Comparison of ENCODE assay signal across 2 cellular contexts in the genomic region with DNA sequence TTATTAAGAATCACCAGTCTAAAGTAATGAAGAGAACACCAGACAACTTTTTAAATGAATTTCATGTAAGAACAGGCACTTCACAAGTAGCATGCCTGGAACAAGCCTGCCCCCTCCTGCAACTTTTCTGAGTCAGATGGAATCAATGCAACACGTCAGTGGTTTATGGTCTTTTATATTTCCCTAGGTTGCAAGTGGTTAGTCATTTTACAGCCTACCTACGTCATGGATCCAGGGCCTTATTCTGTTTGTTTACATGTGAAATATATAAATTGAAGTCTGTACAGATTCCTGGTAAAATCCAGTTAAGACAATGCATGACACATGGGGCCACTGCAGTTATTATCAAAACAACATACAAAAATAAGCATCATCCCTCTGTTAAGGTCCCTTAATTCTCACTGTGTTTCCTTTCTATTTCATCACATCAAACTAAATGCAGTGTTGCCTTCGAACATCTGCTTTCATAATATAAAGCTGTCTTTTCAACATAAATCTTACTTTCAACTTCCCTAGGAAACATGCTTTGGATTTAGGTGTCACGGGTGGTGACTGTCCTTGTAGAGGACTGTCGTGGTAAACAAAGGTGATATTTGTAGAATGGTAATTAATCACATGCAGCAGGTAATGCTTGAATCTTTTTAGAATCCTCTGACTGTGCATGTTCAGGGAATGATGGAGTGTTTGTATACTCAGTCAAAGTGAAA.
TF ChIP-seq lines count a peak whose summit lies in the region.

No MANE protein-coding gene starts in this region.

TF ChIP-seq in SK-N-SH, 30 proteins besides CTCF, POLR2A, EP300 and RAD21 (continued from another document):
- TF ChIP-seq USF1 (IDR thresholded peaks at IDR 0.05; ENCODE audit: borderline replicate concordance, low read depth) = no peak
- TF ChIP-seq RFX5 (IDR thresholded peaks at IDR 0.05; ENCODE audit: low read length) = no peak
- TF ChIP-seq USF2 (IDR thresholded peaks at IDR 0.05; ENCODE audit: borderline replicate concordance, low read depth, low read length) = no peak
- TF ChIP-seq RXRA (IDR thresholded peaks at IDR 0.05; ENCODE audit: borderline replicate concordance, low read depth) = no peak
- TF ChIP-seq TAF1 (IDR thresholded peaks at IDR 0.05; ENCODE audit: borderline replicate concordance, low read depth, low read length) = no peak
- TF ChIP-seq SMC3 (IDR thresholded peaks at IDR 0.05; ENCODE audit: low read depth, low read length) = no peak
- no peak for TF ChIP-seq MXI1 (IDR thresholded peaks at IDR 0.05; ENCODE audit: low read depth, low read length)
- no peak for TF ChIP-seq GATA2 (CRISPR knock-in tag; IDR thresholded peaks at IDR 0.05)
- no peak for TF ChIP-seq FOXM1 (IDR thresholded peaks at IDR 0.05; ENCODE audit: low read depth)
- no peak for TF ChIP-seq CHD2 (IDR thresholded peaks at IDR 0.05; ENCODE audit: low read length, partially characterized antibody)
- no peak for TF ChIP-seq NFIC (IDR thresholded peaks at IDR 0.05; ENCODE audit: borderline replicate concordance)
- no peak for TF ChIP-seq ELF1 (IDR thresholded peaks at IDR 0.05)
- TF ChIP-seq EZH2phosphoT487 (IDR thresholded peaks at IDR 0.05; ENCODE audit: borderline replicate concordance, low read depth) = no peak
- TF ChIP-seq MEF2A (IDR thresholded peaks at IDR 0.05; ENCODE audit: borderline replicate concordance, low read depth) = no peak
- no peak for TF ChIP-seq RCOR1 (IDR thresholded peaks at IDR 0.05; ENCODE audit: low read length)
- TF ChIP-seq YY1 (IDR thresholded peaks at IDR 0.05; ENCODE audit: low read depth) = no peak
TF ChIP-seq in SK-N-SH: peak in this region for 0.

TF ChIP-seq in SK-N-SH treated with all-trans-retinoic acid at 6 μM for 48 hours, 23 proteins besides CTCF, POLR2A, EP300 and RAD21:
- TF ChIP-seq, protein P1, sequence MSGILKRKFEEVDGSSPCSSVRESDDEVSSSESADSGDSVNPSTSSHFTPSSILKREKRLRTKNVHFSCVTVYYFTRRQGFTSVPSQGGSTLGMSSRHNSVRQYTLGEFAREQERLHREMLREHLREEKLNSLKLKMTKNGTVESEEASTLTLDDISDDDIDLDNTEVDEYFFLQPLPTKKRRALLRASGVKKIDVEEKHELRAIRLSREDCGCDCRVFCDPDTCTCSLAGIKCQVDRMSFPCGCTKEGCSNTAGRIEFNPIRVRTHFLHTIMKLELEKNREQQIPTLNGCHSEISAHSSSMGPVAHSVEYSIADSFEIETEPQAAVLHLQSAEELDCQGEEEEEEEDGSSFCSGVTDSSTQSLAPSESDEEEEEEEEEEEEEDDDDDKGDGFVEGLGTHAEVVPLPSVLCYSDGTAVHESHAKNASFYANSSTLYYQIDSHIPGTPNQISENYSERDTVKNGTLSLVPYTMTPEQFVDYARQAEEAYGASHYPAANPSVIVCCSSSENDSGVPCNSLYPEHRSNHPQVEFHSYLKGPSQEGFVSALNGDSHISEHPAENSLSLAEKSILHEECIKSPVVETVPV (CRISPR knock-in tag; IDR thresholded peaks at IDR 0.05) = no peak
- TF ChIP-seq, protein P2, sequence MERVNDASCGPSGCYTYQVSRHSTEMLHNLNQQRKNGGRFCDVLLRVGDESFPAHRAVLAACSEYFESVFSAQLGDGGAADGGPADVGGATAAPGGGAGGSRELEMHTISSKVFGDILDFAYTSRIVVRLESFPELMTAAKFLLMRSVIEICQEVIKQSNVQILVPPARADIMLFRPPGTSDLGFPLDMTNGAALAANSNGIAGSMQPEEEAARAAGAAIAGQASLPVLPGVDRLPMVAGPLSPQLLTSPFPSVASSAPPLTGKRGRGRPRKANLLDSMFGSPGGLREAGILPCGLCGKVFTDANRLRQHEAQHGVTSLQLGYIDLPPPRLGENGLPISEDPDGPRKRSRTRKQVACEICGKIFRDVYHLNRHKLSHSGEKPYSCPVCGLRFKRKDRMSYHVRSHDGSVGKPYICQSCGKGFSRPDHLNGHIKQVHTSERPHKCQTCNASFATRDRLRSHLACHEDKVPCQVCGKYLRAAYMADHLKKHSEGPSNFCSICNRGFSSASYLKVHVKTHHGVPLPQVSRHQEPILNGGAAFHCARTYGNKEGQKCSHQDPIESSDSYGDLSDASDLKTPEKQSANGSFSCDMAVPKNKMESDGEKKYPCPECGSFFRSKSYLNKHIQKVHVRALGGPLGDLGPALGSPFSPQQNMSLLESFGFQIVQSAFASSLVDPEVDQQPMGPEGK (CRISPR knock-in tag; IDR thresholded peaks at IDR 0.05; ENCODE audit: borderline replicate concordance) = no peak
- TF ChIP-seq GLIS3 (CRISPR knock-in tag; IDR thresholded peaks at IDR 0.05) (no peak), ZNF70 (CRISPR knock-in tag; IDR thresholded peaks at IDR 0.05) (no peak), ESRRG (CRISPR knock-in tag; IDR thresholded peaks at IDR 0.05) (no peak), BACH2 (CRISPR knock-in tag; IDR thresholded peaks at IDR 0.05; ENCODE audit: borderline replicate concordance) (no peak), TSHZ2 (CRISPR knock-in tag; IDR thresholded peaks at IDR 0.05) (no peak), ISL1 (CRISPR knock-in tag; IDR thresholded peaks at IDR 0.05) (no peak)
